Comparison of ENCODE assay signal across 8 cellular contexts in genomic region chr13:110944121-110944967, GRCh38. TPM values are rescaled to one million over a fixed set of nuclear protein-coding genes. Genes with fewer than 3 reads are reported as not detected.
DNase-seq lines count a peak whose midpoint lies in the region; ATAC-seq, FAIRE-seq and TF ChIP-seq lines count a peak whose summit lies in the region.

No MANE protein-coding gene starts in this region.

- peak overlapping the region; percentile 28 for H3K4me2 ChIP-seq in keratinocyte (ENCODE audit: control insufficient read depth, extremely low read depth, insufficient read depth, low read depth, low read length)

- no peak for TF ChIP-seq EP300 in transverse colon (IDR thresholded peaks at IDR 0.05; ENCODE audit: low read depth)

- no peak overlapping the region for H2AFZ ChIP-seq in keratinocyte (ENCODE audit: control insufficient read depth, low read length)

- H3K4me1 ChIP-seq in ascending aorta (no peaks in the 10 kb centered on the region), keratinocyte (ENCODE audit: control insufficient read depth, extremely low read depth, insufficient read depth, low read length) (peaks cover 11% of the 10 kb centered on the region), transverse colon (no peaks in the 10 kb centered on the region)

- H3K9me3 ChIP-seq in ascending aorta (no peaks in the 10 kb centered on the region), keratinocyte (ENCODE audit: control insufficient read depth, low read depth, low read length) (no peaks in the 10 kb centered on the region), transverse colon (no peaks in the 10 kb centered on the region)

- H3K9ac ChIP-seq in keratinocyte (ENCODE audit: control insufficient read depth, extremely low read depth, insufficient read depth, low read length): no peak overlapping the region

- ATAC-seq in HG02678 (IDR thresholded peaks at IDR 0.05; ENCODE audit: unreplicated experiment): peak; percentile 53

- H3K79me2 ChIP-seq in keratinocyte (ENCODE audit: control insufficient read depth, insufficient read depth, low read length): no peaks in the 10 kb centered on the region

- H3K27ac ChIP-seq in ascending aorta (no peak overlapping the region), keratinocyte (ENCODE audit: control insufficient read depth, insufficient read depth, low read length) (peak overlapping the region; percentile 19), transverse colon (no peak overlapping the region), dorsolateral prefrontal cortex (no peak overlapping the region)

- intact Hi-C loops in ascending aorta (cut with DNase I) (loop anchor here (1.0 kb wide), 1 partner anchor 106 kb away; no protein-coding TSS in a partner anchor), transverse colon (cut with DNase I; ENCODE audit: low total_unique reads) (no loop called here), dorsolateral prefrontal cortex (cut with DNase I) (no loop called here)

- in situ Hi-C loops in transverse colon (cut with MboI; ENCODE audit: low pct_ligation_motif_present in 1 of 4, low pct_unique_long_range_greater_than_20kb in 1 of 4, low sequenced_read_pairs in 3 of 4): loop anchor here in 1 of 4 donors (10.0 kb wide), 1 partner anchor 100 kb away; no protein-coding TSS in a partner anchor

- H4K20me1 ChIP-seq in keratinocyte (ENCODE audit: control insufficient read depth, extremely low read depth, insufficient read depth, low read length): no peaks in the 10 kb centered on the region

- H3K36me3 ChIP-seq in ascending aorta (no peaks in the 10 kb centered on the region), keratinocyte (ENCODE audit: control insufficient read depth in 2 of 2, extremely low read depth in 1 of 2, insufficient read depth in 2 of 2, low read length in 2 of 2) (no peaks in the 10 kb centered on the region), transverse colon (no peaks in the 10 kb centered on the region)

- dilution Hi-C loops in keratinocyte (cut with MboI; ENCODE audit: extremely low pct_ligation_motif_present, low sequenced_read_pairs): no loop called here

- H3K4me3 ChIP-seq in ascending aorta: no peak overlapping the region
- H3K4me3 ChIP-seq in keratinocyte (ENCODE audit: control insufficient read depth in 2 of 3, extremely low read depth in 1 of 3, insufficient read depth in 2 of 3, low read depth in 1 of 3, low read length in 3 of 3): no peak overlapping the region
- H3K4me3 ChIP-seq in transverse colon: no peak overlapping the region
- no peak overlapping the region for H3K4me3 ChIP-seq in dorsolateral prefrontal cortex

- no peaks in the 10 kb centered on the region for H3K9me1 ChIP-seq in keratinocyte (ENCODE audit: control insufficient read depth, extremely low read depth, insufficient read depth, low read length)

- FAIRE-seq in keratinocyte (lab: Jason Lieb, UNC): peak; percentile 49

- TF ChIP-seq POLR2A in transverse colon (IDR thresholded peaks at IDR 0.05): no peak

- TF ChIP-seq CTCF in ascending aorta (IDR thresholded peaks at IDR 0.05): peak; percentile 47 to 63 (median 54)
- TF ChIP-seq CTCF in keratinocyte (optimal IDR thresholded peaks at IDR 0.05 in 1 of 3, IDR thresholded peaks at IDR 0.05 in 1 of 3, conservative IDR thresholded peaks at IDR 0.05 in 1 of 3; ENCODE audit: extremely low read depth in 1 of 3, insufficient read depth in 2 of 3, low read length in 3 of 3): peak; percentile 83 to 92 (median 83)
- peak; percentile 34 to 59 (median 42) for TF ChIP-seq CTCF in transverse colon (IDR thresholded peaks at IDR 0.05)
- TF ChIP-seq CTCF in dorsolateral prefrontal cortex (IDR thresholded peaks at IDR 0.05 in 54 of 56, conservative IDR thresholded peaks at IDR 0.05 in 2 of 56; ENCODE audit: low read depth in 1 of 56, partially characterized antibody in 56 of 56): peak in 24 of 56 donors; percentile 9 to 47 (median 22)

- 13 to 51% methylated on average over 3 to 8 of the region's 8 CpGs for WGBS in transverse colon (ENCODE audit: low coverage in 1 of 2), 2 donors

- peak; percentile 41 for DNase-seq in stimulated activated CD4-positive, alpha-beta T cell treated with anti-CD3 and anti-CD28 coated beads, Interleukin-15, amount 100 ng/mL, for 24 hours
- no peak for DNase-seq in stimulated activated CD4-positive, alpha-beta T cell treated with anti-CD3 and anti-CD28 coated beads, Interleukin-12 subunit alpha, Interleukin-12 subunit beta, amount 100 ng/mL, for 4 hours
- peak; percentile 55 to 72 for DNase-seq in NCI-H526 (lab: John Stamatoyannopoulos, UW)
- no peak for DNase-seq in ascending aorta (ENCODE audit: low spot score in 2 of 2)
- no peak for DNase-seq in keratinocyte (ENCODE audit: low read depth, low spot score)
- peak; percentile 20 for DNase-seq in transverse colon
- no peak for DNase-seq in dorsolateral prefrontal cortex

- H3K27me3 ChIP-seq in ascending aorta (no peaks in the 10 kb centered on the region), keratinocyte (ENCODE audit: control insufficient read depth, extremely low read depth, insufficient read depth, low read length) (no peaks in the 10 kb centered on the region), transverse colon (no peaks in the 10 kb centered on the region), dorsolateral prefrontal cortex (peaks cover 0 to 6% (median 0%) of the 10 kb centered on the region in 45 donors)

RNA-seq across cellular contexts. Expression of gene ANKRD10, which starts 29.5 kb away (rescaled TPM):
- total RNA-seq in ascending aorta (100 TPM), transverse colon (100 to 1,000 TPM; 124 to 286 (median 188) TPM), dorsolateral prefrontal cortex (100 to 1,000 TPM; 107 to 197 (median 145) TPM)
- 27.8 to 58.1 TPM (median 34.5 TPM) in 3 replicates for polyA plus RNA-seq in keratinocyte
- polyA plus RNA-seq in keratinocyte (2011; ENCODE audit: low read depth): 27.5 TPM
- polyA plus RNA-seq in keratinocyte (2011; cell fraction: cytosol; rRNA removed): 9.2 and 13.7 TPM in 2 replicates
- polyA plus RNA-seq in keratinocyte (2011; cell fraction: nucleus; rRNA removed): 106 and 124 TPM in 2 replicates
- 18.2 and 28.9 TPM in 2 replicates for polyA plus RNA-seq in keratinocyte (2012; ENCODE audit: low replicate concordance)
- 14.5 to 49.4 TPM (median 25.4 TPM) in 3 replicates for polyA minus RNA-seq in keratinocyte
- 16.7 TPM for polyA minus RNA-seq in keratinocyte (2011; cell fraction: cytosol; rRNA and poly(A)+ RNA removed)
- polyA minus RNA-seq in keratinocyte (2011; cell fraction: nucleus; rRNA and poly(A)+ RNA removed): 63.9 and 91.4 TPM in 2 replicates

Comparison
In these comparisons a context has a peak if more than half of its experiments do, and no peak if none do; other contexts are left out.
1. DNase-seq: peak in stimulated activated CD4-positive, alpha-beta T cell treated with anti-CD3 and anti-CD28 coated beads, Interleukin-15, amount 100 ng/mL, for 24 hours (single experiment), NCI-H526 (2 of 2) and transverse colon (single experiment); none in stimulated activated CD4-positive, alpha-beta T cell treated with anti-CD3 and anti-CD28 coated beads, Interleukin-12 subunit alpha, Interleukin-12 subunit beta, amount 100 ng/mL, for 4 hours (single experiment), ascending aorta (0 of 2), keratinocyte (single experiment) and dorsolateral prefrontal cortex (0 of 10).